In the genomic region with DNA sequence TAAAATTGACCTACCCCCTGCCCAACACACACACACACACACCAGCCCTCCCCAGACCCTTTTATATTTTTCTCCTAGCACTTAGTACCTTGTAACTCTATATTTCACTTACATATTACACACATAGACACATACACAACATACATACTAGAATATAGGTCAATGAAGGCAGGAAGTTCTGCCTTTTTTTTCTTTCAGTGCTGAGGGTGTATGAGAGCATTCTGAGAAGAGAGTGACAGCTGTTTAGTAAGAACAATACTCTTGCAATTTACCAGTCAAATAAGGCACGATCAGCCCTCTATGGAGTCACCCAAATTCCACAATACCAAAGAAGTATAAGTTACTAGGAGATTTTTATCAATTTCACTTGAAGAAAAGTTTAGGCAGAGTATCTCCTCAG, we compare ENCODE assay signal across 21 cellular contexts. TPM values are rescaled to one million over a fixed set of nuclear protein-coding genes. Genes with fewer than 3 reads are reported as not detected.
DNase-seq lines count a peak whose midpoint lies in the region; ATAC-seq and TF ChIP-seq lines count a peak whose summit lies in the region.
"Had no signal": no experiment of that assay in that cellular context is flagged by ENCODE, and none has a peak within 500 bp of the region (broad histone marks: within the 10 kb centered on the region; RNA-seq: fewer than 3 reads in every experiment).

No MANE protein-coding gene starts in this region.

- no peak overlapping the region for H3K4me3 ChIP-seq in Karpas-422 (ENCODE audit: low read length)
- H3K4me3 ChIP-seq: A549, GM12878 had no signal

- H3K79me2 ChIP-seq in Karpas-422 (ENCODE audit: low read length): no peaks in the 10 kb centered on the region

- peak overlapping the region; percentile 52 for H3K27ac Mint-ChIP-seq in stimulated activated naive CD8-positive, alpha-beta T cell treated with anti-CD3 and anti-CD28 coated beads, Interleukin-15, Interleukin-2, amounts not matched to agents 100 ng/mL and 50 ng/mL, for 24 hours
- H3K27ac Mint-ChIP-seq in endothelial cell (ENCODE audit: unreplicated experiment): peak overlapping the region; percentile 91
- H3K27ac Mint-ChIP-seq in stimulated activated effector memory CD8-positive, alpha-beta T cell treated with anti-CD3 and anti-CD28 coated beads, Interleukin-12 subunit alpha, Interleukin-12 subunit beta, amount 100 ng/mL, for 72 hours: peak overlapping the region; percentile 53
- H3K27ac Mint-ChIP-seq: CD4-positive, alpha-beta memory T cell; HFFc6 had no signal

- H3K27me3 Mint-ChIP-seq in stimulated activated naive CD8-positive, alpha-beta T cell treated with anti-CD3 and anti-CD28 coated beads, Interleukin-15, Interleukin-2, amounts not matched to agents 100 ng/mL and 50 ng/mL, for 24 hours: peaks cover 9% of the 10 kb centered on the region
- H3K27me3 Mint-ChIP-seq in endothelial cell (ENCODE audit: unreplicated experiment): peaks cover 6% of the 10 kb centered on the region

- H3K9ac ChIP-seq in Karpas-422 (ENCODE audit: low read length): no peak overlapping the region

- no peaks in the 10 kb centered on the region for H3K36me3 ChIP-seq in Karpas-422 (ENCODE audit: insufficient read depth, low read length)
- H3K36me3 ChIP-seq: BE2C had no signal

- no peak for TF ChIP-seq CTCF in endothelial cell (IDR thresholded peaks at IDR 0.05; ENCODE audit: unreplicated experiment)

- H2AFZ ChIP-seq in Karpas-422 (ENCODE audit: low read length): 0 out of 2 replicates have a peak overlapping the region, but pooled peaks have one; percentile 10

- H3K4me3 Mint-ChIP-seq in stimulated activated naive CD8-positive, alpha-beta T cell treated with anti-CD3 and anti-CD28 coated beads, Interleukin-15, Interleukin-2, amounts not matched to agents 100 ng/mL and 50 ng/mL, for 24 hours: no peak overlapping the region
- H3K4me3 Mint-ChIP-seq in endothelial cell (ENCODE audit: unreplicated experiment): peak overlapping the region; percentile 62
- peak overlapping the region; percentile 40 for H3K4me3 Mint-ChIP-seq in stimulated activated effector memory CD8-positive, alpha-beta T cell treated with anti-CD3 and anti-CD28 coated beads, Interleukin-12 subunit alpha, Interleukin-12 subunit beta, amount 100 ng/mL, for 72 hours
- H3K4me3 Mint-ChIP-seq: HFFc6, IgD-negative memory B cell had no signal

- no peak for DNase-seq in stimulated activated naive CD8-positive, alpha-beta T cell treated with anti-CD3 and anti-CD28 coated beads, Interleukin-15, Interleukin-2, amounts not matched to agents 100 U/mL and 50 U/mL, for 24 hours
- DNase-seq in Karpas-422 (no peak), endothelial cell (ENCODE audit: low spot score) (no peak), Right ventricle myocardium superior (no peak), EL (no peak)
- DNase-seq in stimulated activated effector memory CD8-positive, alpha-beta T cell treated with anti-CD3 and anti-CD28 coated beads, Interleukin-12 subunit alpha, Interleukin-12 subunit beta, amount 100 ng/mL, for 72 hours (ENCODE audit: low spot score in 2 of 2): no peak
- DNase-seq: BE2C; Caco-2; CD4-positive, alpha-beta memory T cell; HCEC 1CT; HFFc6 had no signal

- no peaks in the 10 kb centered on the region for H3K9me2 ChIP-seq in Karpas-422 (replicated peaks; ENCODE audit: insufficient read depth, low read length)

- no peaks in the 10 kb centered on the region for H3K36me3 Mint-ChIP-seq in stimulated activated naive CD8-positive, alpha-beta T cell treated with anti-CD3 and anti-CD28 coated beads, Interleukin-15, Interleukin-2, amounts not matched to agents 100 ng/mL and 50 ng/mL, for 24 hours (ENCODE audit: low read depth)
- no peaks in the 10 kb centered on the region for H3K36me3 Mint-ChIP-seq in endothelial cell (ENCODE audit: low read depth, unreplicated experiment)
- H3K36me3 Mint-ChIP-seq in stimulated activated effector memory CD8-positive, alpha-beta T cell treated with anti-CD3 and anti-CD28 coated beads, Interleukin-12 subunit alpha, Interleukin-12 subunit beta, amount 100 ng/mL, for 72 hours: no peaks in the 10 kb centered on the region
- H3K36me3 Mint-ChIP-seq: CD4-positive, alpha-beta memory T cell had no signal

- no peaks in the 10 kb centered on the region for H4K20me1 ChIP-seq in Karpas-422 (ENCODE audit: insufficient read depth, low read depth, low read length)

- no peaks in the 10 kb centered on the region for H3K4me1 Mint-ChIP-seq in stimulated activated naive CD8-positive, alpha-beta T cell treated with anti-CD3 and anti-CD28 coated beads, Interleukin-15, Interleukin-2, amounts not matched to agents 100 ng/mL and 50 ng/mL, for 24 hours (ENCODE audit: low read depth)
- peaks cover 46% of the 10 kb centered on the region for H3K4me1 Mint-ChIP-seq in endothelial cell (ENCODE audit: unreplicated experiment)
- H3K4me1 Mint-ChIP-seq in stimulated activated effector memory CD8-positive, alpha-beta T cell treated with anti-CD3 and anti-CD28 coated beads, Interleukin-12 subunit alpha, Interleukin-12 subunit beta, amount 100 ng/mL, for 72 hours: peaks cover 17% of the 10 kb centered on the region

- no peaks in the 10 kb centered on the region for H3K9me3 Mint-ChIP-seq in stimulated activated naive CD8-positive, alpha-beta T cell treated with anti-CD3 and anti-CD28 coated beads, Interleukin-15, Interleukin-2, amounts not matched to agents 100 ng/mL and 50 ng/mL, for 24 hours
- no peaks in the 10 kb centered on the region for H3K9me3 Mint-ChIP-seq in endothelial cell (ENCODE audit: unreplicated experiment)
- H3K9me3 Mint-ChIP-seq in stimulated activated effector memory CD8-positive, alpha-beta T cell treated with anti-CD3 and anti-CD28 coated beads, Interleukin-12 subunit alpha, Interleukin-12 subunit beta, amount 100 ng/mL, for 72 hours: no peaks in the 10 kb centered on the region
- H3K9me3 Mint-ChIP-seq: CD4-positive, alpha-beta memory T cell; HFFc6; IgD-negative memory B cell had no signal

- H3K4me2 ChIP-seq in Karpas-422 (ENCODE audit: low read depth, low read length, poor library complexity, severe bottlenecking): peak overlapping the region; percentile 7
- H3K4me2 ChIP-seq: A549 had no signal

- ATAC-seq in stimulated activated naive CD8-positive, alpha-beta T cell treated with anti-CD3 and anti-CD28 coated beads, Interleukin-15, Interleukin-2, amounts not matched to agents 100 U/mL and 50 U/mL, for 24 hours: no peak
- peak; percentile 86 for ATAC-seq in stimulated activated effector memory CD8-positive, alpha-beta T cell treated with anti-CD3 and anti-CD28 coated beads, Interleukin-12 subunit alpha, Interleukin-12 subunit beta, amount 100 ng/mL, for 72 hours
- ATAC-seq in Right ventricle myocardium superior (ENCODE audit: poor library complexity) (no peak), GM18868 (IDR thresholded peaks at IDR 0.05; ENCODE audit: unreplicated experiment) (no peak)
- ATAC-seq: A549, GM12878 had no signal

- H3K27ac ChIP-seq in Karpas-422 (ENCODE audit: low read length): no peak overlapping the region
- H3K27ac ChIP-seq: A549, C4-2B had no signal

- peaks cover 50% of the 10 kb centered on the region for H3K4me1 ChIP-seq in Karpas-422 (ENCODE audit: low read length)
- H3K4me1 ChIP-seq: A549, BE2C, Caco-2 had no signal

- no peaks in the 10 kb centered on the region for H3K9me3 ChIP-seq in Karpas-422 (ENCODE audit: low read length)
- H3K9me3 ChIP-seq: A549, BE2C, Caco-2 had no signal

- no peaks in the 10 kb centered on the region for H3K27me3 ChIP-seq in Karpas-422 (ENCODE audit: low read length)
- H3K27me3 ChIP-seq: BE2C had no signal

- intact Hi-C loops in Right ventricle myocardium superior (cut with DNase I): loop anchor here (10.0 kb wide), 1 partner anchor 72 kb away; the partner anchor contains the start of gene PIR

RNA-seq across cellular contexts. Expression of gene ACE2, which starts 33.5 kb away (rescaled TPM):
- total RNA-seq in Karpas-422 (2014; rRNA removed; shearing (Covaris generic); ENCODE audit: low replicate concordance): not detected in 2 replicates
- not detected for total RNA-seq in endothelial cell (ENCODE audit: unreplicated experiment)
- total RNA-seq in Right ventricle myocardium superior: 13.3 TPM
- total RNA-seq: CD4-positive, alpha-beta memory T cell; Daoy; G401; GM12878; H4; HFFc6; HT1080 had no signal

Comparison
In these comparisons a context has a peak if more than half of its experiments do, and no peak if none do; other contexts are left out.
1. RNA of gene ACE2, which starts 33.5 kb away (total RNA-seq): 13.3 TPM in Right ventricle myocardium superior (single experiment); not detected in endothelial cell (single experiment) and not detected in Karpas-422; every median in the first group is over 10 times any median in the second.
2. Peak in every context shown above with its lines, with median percentiles within 50 percentile points of each other: H3K27ac Mint-ChIP-seq.